Comparison of ENCODE assay signal across 16 cellular contexts in the genomic region with DNA sequence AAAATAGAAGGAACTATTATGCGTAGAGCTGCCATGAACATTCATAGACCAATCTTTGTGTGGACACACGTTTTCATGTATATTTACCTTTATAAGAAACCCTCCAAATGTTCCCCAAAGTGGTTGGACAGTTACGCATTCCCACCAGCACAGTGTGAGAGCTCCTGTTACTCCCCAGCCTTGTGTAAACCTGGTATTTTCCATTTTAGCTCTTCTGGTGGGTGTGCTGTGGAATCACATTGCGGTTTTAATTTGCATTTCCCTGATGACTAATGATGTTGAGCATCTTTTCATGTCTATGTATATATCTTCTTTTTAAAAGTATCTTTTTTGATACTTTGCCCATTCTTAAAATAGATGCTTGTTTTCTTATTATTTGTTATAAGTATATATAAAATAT. TPM values are rescaled to one million over a fixed set of nuclear protein-coding genes. Genes with fewer than 3 reads are reported as not detected.
A peak's percentile ranks its signal among the peaks of the same experiment; 100 is the strongest.
DNase-seq lines count a peak whose midpoint lies in the region; ATAC-seq and TF ChIP-seq lines count a peak whose summit lies in the region.
"Had no signal": no experiment of that assay in that cellular context is flagged by ENCODE, and none has a peak within 500 bp of the region (broad histone marks: within the 10 kb centered on the region; RNA-seq: fewer than 3 reads in every experiment).

No MANE protein-coding gene starts in this region.

- H3K9me3 ChIP-seq in left lung, result peaks cover 0 to 4% of the 10 kb centered on the region in 2 donors
- H3K9me3 ChIP-seq: mucosa of descending colon, ovary had no signal

- peak overlapping the region; percentile 74 for H3K27ac Mint-ChIP-seq in activated CD4-positive, alpha-beta T cell treated with anti-CD3 and anti-CD28 coated beads, Interleukin-2, amount 10 ng/mL, durations not matched to agents 24 days and 14 days
- peak overlapping the region; percentile 82 for H3K27ac Mint-ChIP-seq in activated T-helper 2 cell treated with anti-CD3 and anti-CD28 coated beads, Interferon-gamma antibody, Interleukin-2, Interleukin-4, amounts not matched to agents 10 μg/mL and 5 μg/mL and 100 μg/mL, durations not matched to agents 14 hours and 24 hours and 36 hours
- H3K27ac Mint-ChIP-seq in naive thymus-derived CD8-positive, alpha-beta T cell, result peak overlapping the region in 5 of 10 donors; percentile 27 to 88 (median 39)
- H3K27ac Mint-ChIP-seq: IgD-negative memory B cell had no signal

- H3K9me3 Mint-ChIP-seq in activated CD4-positive, alpha-beta T cell treated with anti-CD3 and anti-CD28 coated beads, Interleukin-2, amount 10 ng/mL, durations not matched to agents 24 days and 14 days, result peaks cover 6% of the 10 kb centered on the region
- H3K9me3 Mint-ChIP-seq in activated T-helper 2 cell treated with anti-CD3 and anti-CD28 coated beads, Interferon-gamma antibody, Interleukin-2, Interleukin-4, amounts not matched to agents 10 μg/mL and 5 μg/mL and 100 μg/mL, durations not matched to agents 14 hours and 24 hours and 36 hours, result peaks cover 7% of the 10 kb centered on the region
- H3K9me3 Mint-ChIP-seq in naive thymus-derived CD8-positive, alpha-beta T cell, result peaks cover 0 to 9% (median 6%) of the 10 kb centered on the region in 9 donors

- ATAC-seq in left lung, result peak; percentile 48
- ATAC-seq in naive thymus-derived CD8-positive, alpha-beta T cell, result no peak
- ATAC-seq: mucosa of descending colon had no signal

- H3K27me3 ChIP-seq in left lung, result no peaks in the 10 kb centered on the region
- H3K27me3 ChIP-seq: ovary had no signal

- intact Hi-C loops in activated CD4-positive, alpha-beta T cell treated with anti-CD3 and anti-CD28 coated beads, Interleukin-2, amount 10 ng/mL, durations not matched to agents 24 days and 14 days (cut with micrococcal nuclease), result loop anchor here (1.0 to 2.0 kb wide), 5 partner anchors 14 to 398 kb away; no protein-coding TSS in a partner anchor
- intact Hi-C loops in activated T-helper 2 cell treated with anti-CD3 and anti-CD28 coated beads, Interferon-gamma antibody, Interleukin-2, Interleukin-4, amounts not matched to agents 10 μg/mL and 5 μg/mL and 100 μg/mL, durations not matched to agents 14 hours and 24 hours and 36 hours (cut with micrococcal nuclease), result loop anchor here (1.0 to 10.0 kb wide), 3 partner anchors 127 to 396 kb away; no protein-coding TSS in a partner anchor
- intact Hi-C loops in left lung (cut with DNase I), result no loop called here

- peaks cover 48% of the 10 kb centered on the region for H3K4me1 Mint-ChIP-seq in activated CD4-positive, alpha-beta T cell treated with anti-CD3 and anti-CD28 coated beads, Interleukin-2, amount 10 ng/mL, durations not matched to agents 24 days and 14 days
- peaks cover 50% of the 10 kb centered on the region for H3K4me1 Mint-ChIP-seq in activated T-helper 2 cell treated with anti-CD3 and anti-CD28 coated beads, Interferon-gamma antibody, Interleukin-2, Interleukin-4, amounts not matched to agents 10 μg/mL and 5 μg/mL and 100 μg/mL, durations not matched to agents 14 hours and 24 hours and 36 hours (ENCODE audit: low read depth)
- H3K4me1 Mint-ChIP-seq in naive thymus-derived CD8-positive, alpha-beta T cell, result peaks cover 30 to 58% (median 51%) of the 10 kb centered on the region in 4 donors

- H3K27me3 Mint-ChIP-seq in activated CD4-positive, alpha-beta T cell treated with anti-CD3 and anti-CD28 coated beads, Interleukin-2, amount 10 ng/mL, durations not matched to agents 24 days and 14 days, result no peaks in the 10 kb centered on the region
- H3K27me3 Mint-ChIP-seq in activated T-helper 2 cell treated with anti-CD3 and anti-CD28 coated beads, Interferon-gamma antibody, Interleukin-2, Interleukin-4, amounts not matched to agents 10 μg/mL and 5 μg/mL and 100 μg/mL, durations not matched to agents 14 hours and 24 hours and 36 hours (ENCODE audit: low read depth), result no peaks in the 10 kb centered on the region
- no peaks in the 10 kb centered on the region for H3K27me3 Mint-ChIP-seq in naive thymus-derived CD8-positive, alpha-beta T cell

- TF ChIP-seq CTCF in left lung (IDR thresholded peaks at IDR 0.05) (no peak), GM20000 (IDR thresholded peaks at IDR 0.05; ENCODE audit: extremely low read depth, missing control alignments) (no peak)

- peaks cover 39% of the 10 kb centered on the region for H3K36me3 Mint-ChIP-seq in activated CD4-positive, alpha-beta T cell treated with anti-CD3 and anti-CD28 coated beads, Interleukin-2, amount 10 ng/mL, durations not matched to agents 24 days and 14 days (ENCODE audit: low read depth)
- peaks cover 72% of the 10 kb centered on the region for H3K36me3 Mint-ChIP-seq in activated T-helper 2 cell treated with anti-CD3 and anti-CD28 coated beads, Interferon-gamma antibody, Interleukin-2, Interleukin-4, amounts not matched to agents 10 μg/mL and 5 μg/mL and 100 μg/mL, durations not matched to agents 14 hours and 24 hours and 36 hours (ENCODE audit: low read depth)
- H3K36me3 Mint-ChIP-seq in naive thymus-derived CD8-positive, alpha-beta T cell, result peaks cover 0 to 6% (median under 1%) of the 10 kb centered on the region in 3 donors

- POLR2A ChIA-PET in naive thymus-derived CD8-positive, alpha-beta T cell (lab: Charles Lee), result interaction anchor here (9.4 kb wide), 1 partner anchor 21 kb away, joined by 273 read pairs; no protein-coding TSS in a partner anchor

- peak; percentile 76 for DNase-seq in activated CD4-positive, alpha-beta T cell treated with anti-CD3 and anti-CD28 coated beads, Interleukin-2, amount 10 ng/mL, durations not matched to agents 24 days and 14 days
- no peak for DNase-seq in activated CD4-positive, alpha-beta T cell treated with anti-CD3 and anti-CD28 coated beads, Interleukin-2, amount 50 U/mL, for 48 hours
- peak; percentile 71 for DNase-seq in H4 (ENCODE audit: low spot score)
- no peak for DNase-seq in activated T-helper 2 cell treated with anti-CD3 and anti-CD28 coated beads, Interferon-gamma antibody, Interleukin-2, Interleukin-4, amounts not matched to agents 10 μg/mL and 5 μg/mL and 100 μg/mL, durations not matched to agents 14 hours and 24 hours and 36 hours (ENCODE audit: low spot score)
- no peak for DNase-seq in left lung
- DNase-seq in pons (ENCODE audit: low spot score), result no peak
- DNase-seq in naive thymus-derived CD8-positive, alpha-beta T cell, result no peak
- no peak for DNase-seq in GM20000 (ENCODE audit: low spot score)
- DNase-seq: islet precursor cell; mucosa of descending colon; NCI-H1694 treated with DMSO at 0.1 percent for 48 hours; ovary; SHP77 treated with DMSO at 0.1 percent for 48 hours; stimulated activated CD4-positive, alpha-beta T cell treated with anti-CD3 and anti-CD28 coated beads, Interleukin-12 subunit alpha, Interleukin-12 subunit beta, amount 100 ng/mL, for 4 hours; trophoblast cell had no signal

- no peaks in the 10 kb centered on the region for H3K4me1 ChIP-seq in left lung

- H3K4me3 Mint-ChIP-seq in activated CD4-positive, alpha-beta T cell treated with anti-CD3 and anti-CD28 coated beads, Interleukin-2, amount 10 ng/mL, durations not matched to agents 24 days and 14 days, result peak overlapping the region; percentile 63
- H3K4me3 Mint-ChIP-seq in activated T-helper 2 cell treated with anti-CD3 and anti-CD28 coated beads, Interferon-gamma antibody, Interleukin-2, Interleukin-4, amounts not matched to agents 10 μg/mL and 5 μg/mL and 100 μg/mL, durations not matched to agents 14 hours and 24 hours and 36 hours (ENCODE audit: low read depth), result peak overlapping the region; percentile 53
- no peak overlapping the region for H3K4me3 Mint-ChIP-seq in naive thymus-derived CD8-positive, alpha-beta T cell
- H3K4me3 Mint-ChIP-seq: IgD-negative memory B cell had no signal

- no peaks in the 10 kb centered on the region for H3K36me3 ChIP-seq in left lung
- H3K36me3 ChIP-seq: ovary had no signal

- no peak overlapping the region for H3K27ac ChIP-seq in left lung
- H3K27ac ChIP-seq: ovary had no signal

- H3K4me3 ChIP-seq in left lung, result no peak overlapping the region
- H3K4me3 ChIP-seq: mucosa of descending colon, ovary had no signal

RNA-seq across cellular contexts. Expression of a gene that starts 3.2 kb away (rescaled TPM):
- total RNA-seq in activated CD4-positive, alpha-beta T cell treated with anti-CD3 and anti-CD28 coated beads, Interleukin-2, amount 10 ng/mL, durations not matched to agents 24 days and 14 days, result 61.4 and 65.7 TPM in 2 replicates
- total RNA-seq in H4 (2014; rRNA removed; shearing (Covaris generic)), result not detected in 2 replicates
- 86.0 and 87.4 TPM in 2 replicates for total RNA-seq in activated T-helper 2 cell treated with anti-CD3 and anti-CD28 coated beads, Interferon-gamma antibody, Interleukin-2, Interleukin-4, amounts not matched to agents 10 μg/mL and 5 μg/mL and 100 μg/mL, durations not matched to agents 14 hours and 24 hours and 36 hours
- total RNA-seq in left lung, result 1 to 10 TPM in 1 of 2 donors, under 1 TPM in 1; 0.67 to 1.3 TPM
- total RNA-seq in naive thymus-derived CD8-positive, alpha-beta T cell, result 10 to 100 TPM; 91.6 to 99.6 TPM
- 10 to 100 TPM; 32.8 to 75.3 (median 53.9) TPM for polyA plus RNA-seq in naive thymus-derived CD8-positive, alpha-beta T cell

RNA-seq across cellular contexts. Expression of a gene that starts 4.7 kb away (rescaled TPM):
- total RNA-seq in activated CD4-positive, alpha-beta T cell treated with anti-CD3 and anti-CD28 coated beads, Interleukin-2, amount 10 ng/mL, durations not matched to agents 24 days and 14 days, result 56.9 and 58.7 TPM in 2 replicates
- total RNA-seq in H4 (2014; rRNA removed; shearing (Covaris generic)), result 3.2 and 6.9 TPM in 2 replicates
- 81.0 and 88.1 TPM in 2 replicates for total RNA-seq in activated T-helper 2 cell treated with anti-CD3 and anti-CD28 coated beads, Interferon-gamma antibody, Interleukin-2, Interleukin-4, amounts not matched to agents 10 μg/mL and 5 μg/mL and 100 μg/mL, durations not matched to agents 14 hours and 24 hours and 36 hours
- 1 to 10 TPM; 2.9 to 4.8 TPM for total RNA-seq in left lung
- total RNA-seq in naive thymus-derived CD8-positive, alpha-beta T cell, result 1 to 10 TPM; 2.2 to 2.9 TPM
- 1 to 10 TPM in 1 of 3 donors, under 1 TPM in 1, not detected in 1; 0.89 to 1.4 TPM for polyA plus RNA-seq in naive thymus-derived CD8-positive, alpha-beta T cell
- polyA plus RNA-seq: IgD-negative memory B cell had no signal

RNA-seq across cellular contexts. Expression of a gene that starts 34.2 kb away (rescaled TPM):
- total RNA-seq in activated CD4-positive, alpha-beta T cell treated with anti-CD3 and anti-CD28 coated beads, Interleukin-2, amount 10 ng/mL, durations not matched to agents 24 days and 14 days, result not detected in 2 replicates
- not detected in 2 replicates for total RNA-seq in H4 (2014; rRNA removed; shearing (Covaris generic))
- 0.48 and 0.51 TPM in 2 replicates for total RNA-seq in activated T-helper 2 cell treated with anti-CD3 and anti-CD28 coated beads, Interferon-gamma antibody, Interleukin-2, Interleukin-4, amounts not matched to agents 10 μg/mL and 5 μg/mL and 100 μg/mL, durations not matched to agents 14 hours and 24 hours and 36 hours
- not detected for total RNA-seq in left lung
- total RNA-seq in naive thymus-derived CD8-positive, alpha-beta T cell, result not detected
- polyA plus RNA-seq in naive thymus-derived CD8-positive, alpha-beta T cell, result not detected
- polyA plus RNA-seq: IgD-negative memory B cell, ovary had no signal

RNA-seq across cellular contexts. Expression of a gene that starts 49.7 kb away (rescaled TPM):
- not detected in 2 replicates for total RNA-seq in activated CD4-positive, alpha-beta T cell treated with anti-CD3 and anti-CD28 coated beads, Interleukin-2, amount 10 ng/mL, durations not matched to agents 24 days and 14 days
- not detected in 2 replicates for total RNA-seq in H4 (2014; rRNA removed; shearing (Covaris generic))
- not detected in 2 replicates for total RNA-seq in activated T-helper 2 cell treated with anti-CD3 and anti-CD28 coated beads, Interferon-gamma antibody, Interleukin-2, Interleukin-4, amounts not matched to agents 10 μg/mL and 5 μg/mL and 100 μg/mL, durations not matched to agents 14 hours and 24 hours and 36 hours
- not detected for total RNA-seq in left lung
- total RNA-seq in naive thymus-derived CD8-positive, alpha-beta T cell, result not detected
- not detected for polyA plus RNA-seq in naive thymus-derived CD8-positive, alpha-beta T cell
- polyA plus RNA-seq: IgD-negative memory B cell, ovary had no signal

Comparison
In these comparisons a context has a peak if more than half of its experiments do, and no peak if none do; other contexts are left out.
1. DNase-seq: peak in activated CD4-positive, alpha-beta T cell treated with anti-CD3 and anti-CD28 coated beads, Interleukin-2, amount 10 ng/mL, durations not matched to agents 24 days and 14 days (single experiment) and H4 (single experiment); none in activated CD4-positive, alpha-beta T cell treated with anti-CD3 and anti-CD28 coated beads, Interleukin-2, amount 50 U/mL, for 48 hours (0 of 2), activated T-helper 2 cell treated with anti-CD3 and anti-CD28 coated beads, Interferon-gamma antibody, Interleukin-2, Interleukin-4, amounts not matched to agents 10 μg/mL and 5 μg/mL and 100 μg/mL, durations not matched to agents 14 hours and 24 hours and 36 hours (single experiment), left lung (0 of 2), pons (single experiment), naive thymus-derived CD8-positive, alpha-beta T cell (0 of 10) and GM20000 (single experiment).
2. H3K4me3 Mint-ChIP-seq: peak in activated CD4-positive, alpha-beta T cell treated with anti-CD3 and anti-CD28 coated beads, Interleukin-2, amount 10 ng/mL, durations not matched to agents 24 days and 14 days (single experiment) and activated T-helper 2 cell treated with anti-CD3 and anti-CD28 coated beads, Interferon-gamma antibody, Interleukin-2, Interleukin-4, amounts not matched to agents 10 μg/mL and 5 μg/mL and 100 μg/mL, durations not matched to agents 14 hours and 24 hours and 36 hours (single experiment); none in naive thymus-derived CD8-positive, alpha-beta T cell (0 of 10).
3. RNA of a gene that starts 3.2 kb away (total RNA-seq): 91.6 to 99.6 TPM in naive thymus-derived CD8-positive, alpha-beta T cell, 86.0 to 87.4 TPM in activated T-helper 2 cell treated with anti-CD3 and anti-CD28 coated beads, Interferon-gamma antibody, Interleukin-2, Interleukin-4, amounts not matched to agents 10 μg/mL and 5 μg/mL and 100 μg/mL, durations not matched to agents 14 hours and 24 hours and 36 hours and 61.4 to 65.7 TPM in activated CD4-positive, alpha-beta T cell treated with anti-CD3 and anti-CD28 coated beads, Interleukin-2, amount 10 ng/mL, durations not matched to agents 24 days and 14 days; 0.67 to 1.3 TPM in left lung and not detected in H4; every median in the first group is over 10 times any median in the second.
4. intact Hi-C loops: an anchor here in activated CD4-positive, alpha-beta T cell treated with anti-CD3 and anti-CD28 coated beads, Interleukin-2, amount 10 ng/mL, durations not matched to agents 24 days and 14 days (1.0 to 2.0 kb wide) and activated T-helper 2 cell treated with anti-CD3 and anti-CD28 coated beads, Interferon-gamma antibody, Interleukin-2, Interleukin-4, amounts not matched to agents 10 μg/mL and 5 μg/mL and 100 μg/mL, durations not matched to agents 14 hours and 24 hours and 36 hours (1.0 to 10.0 kb wide); none called in left lung.